In genomic region chr18:8029731-8030130, GRCh38 we compare ENCODE assay signal across 19 cellular contexts.
DNase-seq lines count a peak whose midpoint lies in the region; ATAC-seq, FAIRE-seq and TF ChIP-seq lines count a peak whose summit lies in the region.
"Had no signal": no experiment of that assay in that cellular context is flagged by ENCODE, and none has a peak within 500 bp of the region (broad histone marks: within the 10 kb centered on the region; RNA-seq: fewer than 3 reads in every experiment).

No MANE protein-coding gene starts in this region.

- H2BK20ac ChIP-seq in H1 (ENCODE audit: low read length) = no peak overlapping the region

- no peak overlapping the region for H3K4me3 ChIP-seq in H1 (ENCODE audit: extremely low read depth in 1 of 4, insufficient read depth in 2 of 4, low read depth in 3 of 4, low read length in 4 of 4)
- no peak overlapping the region for H3K4me3 ChIP-seq in trophoblast cell (ENCODE audit: low read depth, low read length)
- H3K4me3 ChIP-seq: A549; BLaER1 treated with 17β-estradiol and CSF1 and Interleukin-3, amounts not matched to agents 10 nM and 100 nM had no signal

- TF ChIP-seq POLR2A in H1 (IDR thresholded peaks at IDR 0.05; ENCODE audit: control extremely low read depth in 1 of 2, low read depth in 2 of 2, low read length in 2 of 2) = no peak

- H4K91ac ChIP-seq in H1 (replicated peaks; ENCODE audit: insufficient read length, low read length) (no peak overlapping the region), trophoblast cell (ENCODE audit: low read depth, low read length) (no peak overlapping the region)

- H3K4me2 ChIP-seq in H1 (ENCODE audit: insufficient read depth in 1 of 2, low read depth in 2 of 2, low read length in 2 of 2) (no peak overlapping the region; a peak in 1 of 4 replicates), trophoblast cell (ENCODE audit: low read length) (no peak overlapping the region)
- H3K4me2 ChIP-seq: A549; BLaER1 treated with 17β-estradiol and CSF1 and Interleukin-3, amounts not matched to agents 10 nM and 100 nM had no signal

- POLR2A ChIA-PET in H1 (lab: Charles Lee; ENCODE audit: partially characterized antibody) = interaction anchor here (0.7 kb wide), 1 partner anchor 66 kb away, joined by 3 read pairs; no protein-coding TSS in a partner anchor

- no peak for DNase-seq in H1 (ENCODE audit: low read depth in 1 of 2, low spot score in 2 of 2)
- peak; percentile 74 to 82 for DNase-seq in trophoblast cell
- no peak for DNase-seq in urothelium cell line (ENCODE audit: low spot score)
- no peak for DNase-seq in NCI-H1105 (lab: John Stamatoyannopoulos, UW)
- DNase-seq: AML-193; CD4-positive, alpha-beta T cell; CD8-positive, alpha-beta T cell; DMS79 treated with DMSO at 0.1 percent for 48 hours; GF-D8 had no signal

- no peaks in the 10 kb centered on the region; the same call in 1 of the 2 replicates for H3K23me2 ChIP-seq in H1 (ENCODE audit: low read depth, low read length)

- H3K27me3 ChIP-seq in H1 (replicated peaks in 1 of 4; ENCODE audit: control insufficient read depth in 3 of 4, extremely low read depth in 1 of 4, insufficient read depth in 3 of 4, low read length in 3 of 4) (no peaks in the 10 kb centered on the region), trophoblast cell (ENCODE audit: insufficient read depth, low read length) (no peaks in the 10 kb centered on the region)
- H3K27me3 ChIP-seq: BLaER1 treated with 17β-estradiol and CSF1 and Interleukin-3, amounts not matched to agents 10 nM and 100 nM had no signal

- no peak for TF ChIP-seq RAD21 in H1 (IDR thresholded peaks at IDR 0.05 in 1 of 2, conservative IDR thresholded peaks at IDR 0.05 in 1 of 2; ENCODE audit: low read depth in 2 of 2, low read length in 2 of 2)

- CTCF ChIA-PET in H1 (lab: Charles Lee; ENCODE audit: partially characterized antibody) = interaction anchor here (0.8 kb wide), 1 partner anchor 360 kb away, joined by 3 read pairs; no protein-coding TSS in a partner anchor

- TF ChIP-seq CTCF in H1 (IDR thresholded peaks at IDR 0.05; ENCODE audit: control extremely low read depth in 1 of 3, insufficient read depth in 1 of 3, low read depth in 1 of 3, low read length in 3 of 3) = no peak

- H3K9ac ChIP-seq in H1 (replicated peaks in 1 of 4; ENCODE audit: extremely low read depth in 1 of 4, low read depth in 3 of 4, low read length in 3 of 4) = no peak overlapping the region; a peak in 1 of 7 replicates
- no peak overlapping the region for H3K9ac ChIP-seq in trophoblast cell (ENCODE audit: low read length)
- H3K9ac ChIP-seq: BLaER1 treated with 17β-estradiol and CSF1 and Interleukin-3, amounts not matched to agents 10 nM and 100 nM had no signal

- H3K79me1 ChIP-seq in H1 (ENCODE audit: low read depth, low read length) (no peaks in the 10 kb centered on the region), trophoblast cell (ENCODE audit: low read length) (no peaks in the 10 kb centered on the region)

- FAIRE-seq in H1 (lab: Jason Lieb, UNC) = no peak
- FAIRE-seq in urothelium cell line (lab: Jason Lieb, UNC) = peak; percentile 88
- FAIRE-seq: A549, D721Med, G401.6, GM12891, GM19239 had no signal

- no peak overlapping the region for H3K56ac ChIP-seq in H1 (replicated peaks; ENCODE audit: insufficient read length, low read depth, low read length)

- H2AK5ac ChIP-seq in H1 (ENCODE audit: low read depth, low read length) = 0 out of 2 replicates have a peak overlapping the region, but pooled peaks have one; percentile 42
- no peak overlapping the region for H2AK5ac ChIP-seq in trophoblast cell (ENCODE audit: low read length)

- no peak overlapping the region for H4K8ac ChIP-seq in H1 (ENCODE audit: extremely low read depth, insufficient read depth, low read length)
- H4K8ac ChIP-seq in trophoblast cell (ENCODE audit: low read depth, low read length) = no peak overlapping the region

- 92% methylated on average over 8 of the region's 8 CpGs; no CpG with 5 or more reads in 1 of the 2 experiments for WGBS in H1 (ENCODE audit: extremely low coverage in 1 of 2, insufficient coverage in 1 of 2, insufficient read length in 1 of 2, insufficient replicate concordance in 2 of 2, low coverage in 1 of 2, low lambda C conversion rate in 2 of 2, missing lambda C conversion rate in 1 of 2), 2 experiments
- no CpG with 5 or more reads among the region's 8 CpGs for WGBS in trophoblast cell (ENCODE audit: extremely low coverage, insufficient coverage, insufficient read length)

- H4K5ac ChIP-seq in H1 (ENCODE audit: insufficient read length, low read depth, low read length) = no peak overlapping the region

- H3K23ac ChIP-seq in H1 (ENCODE audit: insufficient read length) (no peak overlapping the region), trophoblast cell (ENCODE audit: low read length) (no peak overlapping the region)

- H2BK120ac ChIP-seq in H1 (replicated peaks; ENCODE audit: low read depth, low read length) (peak overlapping the region; percentile 5), trophoblast cell (ENCODE audit: insufficient read depth, low read length, poor library complexity) (no peak overlapping the region)

- H2BK5ac ChIP-seq in H1 (ENCODE audit: low read depth, low read length) = peak overlapping the region; percentile 62; the same call in 1 of the 2 replicates
- no peak overlapping the region for H2BK5ac ChIP-seq in trophoblast cell (ENCODE audit: low read depth, low read length, poor library complexity)

- H2BK12ac ChIP-seq in H1 (ENCODE audit: low read depth, low read length) (peak overlapping the region; percentile 62; the same call in 1 of the 2 replicates), trophoblast cell (ENCODE audit: low read length) (no peak overlapping the region)

- TF ChIP-seq EP300 in H1 (IDR thresholded peaks at IDR 0.05; ENCODE audit: borderline replicate concordance in 1 of 2, low read depth in 2 of 2, low read length in 2 of 2) = no peak

- no peak overlapping the region for H3K18ac ChIP-seq in H1 (ENCODE audit: extremely low read depth, low read length)
- no peak overlapping the region for H3K18ac ChIP-seq in trophoblast cell (ENCODE audit: low read length)

- H3K36me3 ChIP-seq in H1 (ENCODE audit: control insufficient read depth in 2 of 4, insufficient read depth in 4 of 4, low read length in 3 of 4) (no peaks in the 10 kb centered on the region), trophoblast cell (ENCODE audit: control insufficient read depth in 1 of 2, insufficient read depth in 2 of 2, low read length in 2 of 2) (peaks cover 0 to 1% of the 10 kb centered on the region in 2 experiments)
- H3K36me3 ChIP-seq: BLaER1 treated with 17β-estradiol and CSF1 and Interleukin-3, amounts not matched to agents 10 nM and 100 nM had no signal

- no peak overlapping the region for H3K14ac ChIP-seq in H1 (ENCODE audit: insufficient read length)
- H3K14ac ChIP-seq in trophoblast cell (ENCODE audit: low read length) = no peak overlapping the region

- H2AFZ ChIP-seq in H1 (ENCODE audit: low read length) = no peak overlapping the region
- H2AFZ ChIP-seq in trophoblast cell (ENCODE audit: insufficient read depth, low read length, poor library complexity) = no peak overlapping the region

- H3K27ac ChIP-seq in H1 (ENCODE audit: low read depth, low read length) = no peak overlapping the region
- no peak overlapping the region for H3K27ac ChIP-seq in trophoblast cell (ENCODE audit: low read depth, low read length)
- H3K27ac ChIP-seq: 22Rv1; A549; BLaER1 treated with 17β-estradiol and CSF1 and Interleukin-3, amounts not matched to agents 10 nM and 100 nM; C4-2B had no signal

- ATAC-seq in HG02763 (IDR thresholded peaks at IDR 0.05; ENCODE audit: unreplicated experiment) = no peak
- ATAC-seq: A549; CD8-positive, alpha-beta T cell had no signal

- H4K20me1 ChIP-seq in H1 (replicated peaks in 1 of 2; ENCODE audit: control insufficient read depth in 1 of 2, insufficient read depth in 2 of 2, low read length in 2 of 2) = no peaks in the 10 kb centered on the region
- H4K20me1 ChIP-seq: BLaER1 treated with 17β-estradiol and CSF1 and Interleukin-3, amounts not matched to agents 10 nM and 100 nM had no signal

- H3K9me3 ChIP-seq in H1 (ENCODE audit: insufficient read depth in 2 of 2, low read depth in 1 of 2, low read length in 1 of 2) (no peaks in the 10 kb centered on the region), trophoblast cell (ENCODE audit: insufficient read depth, low read depth, low read length) (no peaks in the 10 kb centered on the region)
- H3K9me3 ChIP-seq: A549; BLaER1 treated with 17β-estradiol and CSF1 and Interleukin-3, amounts not matched to agents 10 nM and 100 nM; Caco-2 had no signal

- H2BK15ac ChIP-seq in H1 (ENCODE audit: low read length) = no peak overlapping the region

- H4K12ac ChIP-seq in trophoblast cell (ENCODE audit: low read depth, low read length) = no peak overlapping the region

- H3K4me1 ChIP-seq in H1 (replicated peaks in 1 of 4; ENCODE audit: control insufficient read depth in 3 of 4, insufficient read depth in 4 of 4, low read length in 3 of 4) (peaks cover 0 to 8% (median 4%) of the 10 kb centered on the region in 4 experiments; a peak in 5 of 7 replicates), trophoblast cell (ENCODE audit: control insufficient read depth in 1 of 2, insufficient read depth in 2 of 2, low read length in 2 of 2) (peaks cover 6 to 12% of the 10 kb centered on the region in 2 experiments)
- H3K4me1 ChIP-seq: BLaER1 treated with 17β-estradiol and CSF1 and Interleukin-3, amounts not matched to agents 10 nM and 100 nM had no signal

- H3K4ac ChIP-seq in H1 (replicated peaks; ENCODE audit: insufficient read length, low read depth, low read length) = peak overlapping the region; percentile 27
- no peak overlapping the region for H3K4ac ChIP-seq in trophoblast cell (ENCODE audit: low read depth, low read length)

- H3K79me2 ChIP-seq in H1 (ENCODE audit: control insufficient read depth in 1 of 2, insufficient read depth in 2 of 2, low read length in 2 of 2) (no peaks in the 10 kb centered on the region), trophoblast cell (ENCODE audit: control insufficient read depth, insufficient read depth, low read length, poor library complexity) (no peaks in the 10 kb centered on the region)

TF ChIP-seq in H1, 55 proteins besides CTCF, POLR2A, EP300 and RAD21 (continues in another document):
- TF ChIP-seq HDAC6 (IDR thresholded peaks at IDR 0.05; ENCODE audit: low read depth, low read length) (no peak), BCL11A (IDR thresholded peaks at IDR 0.05; ENCODE audit: low read depth in 2 of 2, low read length in 2 of 2) (no peak), CTBP2 (IDR thresholded peaks at IDR 0.05; ENCODE audit: borderline replicate concordance, insufficient read depth, insufficient read length, low read length) (no peak), NANOG (IDR thresholded peaks at IDR 0.05; ENCODE audit: insufficient read depth, low read depth, low read length, poor library complexity, severe bottlenecking) (no peak), KDM4A (IDR thresholded peaks at IDR 0.05; ENCODE audit: low read depth, low read length, severe bottlenecking) (no peak)

Comparison
In these comparisons a context has a peak if more than half of its experiments do, and no peak if none do; other contexts are left out.
1. DNase-seq: peak in trophoblast cell (2 of 2); none in H1 (0 of 2), urothelium cell line (single experiment) and NCI-H1105 (single experiment).